In genomic region chr1:18128298-18128697, GRCh38 we compare ENCODE assay signal across 1 cellular context.
TF ChIP-seq lines count a peak whose summit lies in the region.

No MANE protein-coding gene starts in this region.

TF ChIP-seq in HepG2, 621 proteins besides CTCF, POLR2A, EP300 and RAD21 (continued from another document and continues in another):
- no peak for TF ChIP-seq ZHX2 (IDR thresholded peaks at IDR 0.05; ENCODE audit: low read depth)
- TF ChIP-seq ZHX2 (CRISPR knock-in tag; IDR thresholded peaks at IDR 0.05; ENCODE audit: borderline replicate concordance) = no peak
- peak; percentile 13; the same call in 1 of the 2 replicates for TF ChIP-seq GABPB1 (CRISPR knock-in tag; IDR thresholded peaks at IDR 0.05)
- TF ChIP-seq ZNF784 (CRISPR knock-in tag; IDR thresholded peaks at IDR 0.05; ENCODE audit: borderline replicate concordance) = no peak
- no peak for TF ChIP-seq ZBTB21 (CRISPR knock-in tag; IDR thresholded peaks at IDR 0.05)
- TF ChIP-seq MTF1 (CRISPR knock-in tag; IDR thresholded peaks at IDR 0.05) = no peak
- no peak for TF ChIP-seq ZNF552 (CRISPR knock-in tag; IDR thresholded peaks at IDR 0.05; ENCODE audit: borderline replicate concordance)
- TF ChIP-seq TRIM24 (CRISPR knock-in tag; IDR thresholded peaks at IDR 0.05) = no peak
- no peak for TF ChIP-seq ETS1 (CRISPR knock-in tag; IDR thresholded peaks at IDR 0.05)
- peak; percentile 56 for TF ChIP-seq RARA (CRISPR knock-in tag; IDR thresholded peaks at IDR 0.05)
- no peak for TF ChIP-seq ARNT (IDR thresholded peaks at IDR 0.05)
- no peak for TF ChIP-seq MAF1 (CRISPR knock-in tag; IDR thresholded peaks at IDR 0.05; ENCODE audit: borderline replicate concordance)
- TF ChIP-seq ZNF530 (CRISPR knock-in tag; IDR thresholded peaks at IDR 0.05; ENCODE audit: low read depth) = no peak
- TF ChIP-seq ZNF766 (CRISPR knock-in tag; IDR thresholded peaks at IDR 0.05; ENCODE audit: borderline replicate concordance) = no peak
- no peak for TF ChIP-seq ZNF607 (CRISPR knock-in tag; IDR thresholded peaks at IDR 0.05; ENCODE audit: borderline replicate concordance)
- peak; percentile 87 for TF ChIP-seq TEAD3 (CRISPR knock-in tag; optimal IDR thresholded peaks at IDR 0.05; ENCODE audit: borderline replicate concordance)
- TF ChIP-seq FOXP4 (CRISPR knock-in tag; IDR thresholded peaks at IDR 0.05) = 0 out of 2 replicates have a peak, but pooled peaks have one; percentile 17
- no peak for TF ChIP-seq ZNF589 (CRISPR knock-in tag; conservative IDR thresholded peaks at IDR 0.05)
- no peak for TF ChIP-seq GTF2F1 (IDR thresholded peaks at IDR 0.05; ENCODE audit: low read length)
- TF ChIP-seq ZNF660 (CRISPR knock-in tag; IDR thresholded peaks at IDR 0.05; ENCODE audit: borderline replicate concordance, low read depth) = no peak
- TF ChIP-seq DR1 (CRISPR knock-in tag; IDR thresholded peaks at IDR 0.05) = no peak
- TF ChIP-seq ZNF674 (CRISPR knock-in tag; IDR thresholded peaks at IDR 0.05; ENCODE audit: low read depth) = no peak
- no peak for TF ChIP-seq ZNF704 (CRISPR knock-in tag; IDR thresholded peaks at IDR 0.05; ENCODE audit: borderline replicate concordance)
- TF ChIP-seq SIX4 (CRISPR knock-in tag; IDR thresholded peaks at IDR 0.05) = no peak
- TF ChIP-seq HNF1B (CRISPR knock-in tag; IDR thresholded peaks at IDR 0.05) = peak; percentile 26; the same call in 1 of the 2 replicates
- no peak for TF ChIP-seq ZFP36 (IDR thresholded peaks at IDR 0.05; ENCODE audit: borderline replicate concordance, low read depth, low read length, partially characterized antibody)
- TF ChIP-seq BCL6 (CRISPR knock-in tag; IDR thresholded peaks at IDR 0.05) = peak; percentile 44; the same call in 1 of the 2 replicates
- no peak for TF ChIP-seq ATM (IDR thresholded peaks at IDR 0.05; ENCODE audit: borderline replicate concordance)
- no peak for TF ChIP-seq ZNF670 (CRISPR knock-in tag; IDR thresholded peaks at IDR 0.05; ENCODE audit: borderline replicate concordance)
- TF ChIP-seq ZNF282 (IDR thresholded peaks at IDR 0.05; ENCODE audit: partially characterized antibody) = no peak
- no peak for TF ChIP-seq ELF1 (CRISPR knock-in tag; IDR thresholded peaks at IDR 0.05)
- TF ChIP-seq DMAP1 (CRISPR knock-in tag; IDR thresholded peaks at IDR 0.05) = no peak
- TF ChIP-seq ZNF792 (CRISPR knock-in tag; IDR thresholded peaks at IDR 0.05) = 0 out of 2 replicates have a peak, but pooled peaks have one; percentile 37
- TF ChIP-seq ZNF326 (CRISPR knock-in tag; IDR thresholded peaks at IDR 0.05; ENCODE audit: borderline replicate concordance) = no peak
- TF ChIP-seq ZBTB49 (CRISPR knock-in tag; IDR thresholded peaks at IDR 0.05; ENCODE audit: borderline replicate concordance) = no peak
- no peak for TF ChIP-seq MZF1 (CRISPR knock-in tag; IDR thresholded peaks at IDR 0.05; ENCODE audit: borderline replicate concordance)
- no peak for TF ChIP-seq ZNF775 (CRISPR knock-in tag; IDR thresholded peaks at IDR 0.05; ENCODE audit: borderline replicate concordance)
- TF ChIP-seq ZNF138 (CRISPR knock-in tag; IDR thresholded peaks at IDR 0.05; ENCODE audit: low read depth) = no peak
- no peak for TF ChIP-seq AGO2 (optimal IDR thresholded peaks at IDR 0.05; ENCODE audit: low read depth, low read length)
- TF ChIP-seq ZSCAN30 (CRISPR knock-in tag; IDR thresholded peaks at IDR 0.05) = no peak
- TF ChIP-seq ADNP (CRISPR knock-in tag; IDR thresholded peaks at IDR 0.05) = no peak
- TF ChIP-seq SAP130 (CRISPR knock-in tag; IDR thresholded peaks at IDR 0.05; ENCODE audit: low read depth) = peak; percentile 75
- no peak for TF ChIP-seq ZGPAT (CRISPR knock-in tag; IDR thresholded peaks at IDR 0.05)
- no peak for TF ChIP-seq GABPA (IDR thresholded peaks at IDR 0.05; ENCODE audit: low read depth, low read length)
- TF ChIP-seq GABPA (CRISPR knock-in tag; IDR thresholded peaks at IDR 0.05; ENCODE audit: low read depth) = no peak
- TF ChIP-seq ZSCAN22 (CRISPR knock-in tag; IDR thresholded peaks at IDR 0.05) = no peak
- no peak for TF ChIP-seq ZNF251 (CRISPR knock-in tag; IDR thresholded peaks at IDR 0.05)
- no peak for TF ChIP-seq PLRG1 (conservative IDR thresholded peaks at IDR 0.05)
- no peak for TF ChIP-seq ZNF629 (CRISPR knock-in tag; conservative IDR thresholded peaks at IDR 0.05)
- no peak for TF ChIP-seq ZKSCAN5 (CRISPR knock-in tag; IDR thresholded peaks at IDR 0.05)
- no peak for TF ChIP-seq SRSF9 (IDR thresholded peaks at IDR 0.05; ENCODE audit: borderline replicate concordance, insufficient read depth, low read depth, low read length, poor library complexity, severe bottlenecking)
- TF ChIP-seq TCF12 (IDR thresholded peaks at IDR 0.05) = no peak
- no peak for TF ChIP-seq TCF12 (CRISPR knock-in tag; IDR thresholded peaks at IDR 0.05)
- no peak for TF ChIP-seq BCL3 (CRISPR knock-in tag; IDR thresholded peaks at IDR 0.05)
